23 cellular contexts compared by ENCODE assay signal in genomic region chr11:43532046-43532445, GRCh38.
"Had no signal": no experiment of that assay in that cellular context is flagged by ENCODE, and none has a peak within 500 bp of the region (broad histone marks: within the 10 kb centered on the region; RNA-seq: fewer than 3 reads in every experiment).

No MANE protein-coding gene starts in this region.

- H3K9me3 ChIP-seq: left lung, stomach had no signal

- H3K9me3 Mint-ChIP-seq: activated CD4-positive, alpha-beta T cell treated with anti-CD3 and anti-CD28 coated beads, Interleukin-2, amount 10 ng/mL, durations not matched to agents 7 days and 5 days; activated naive CD4-positive, alpha-beta T cell treated with anti-CD3 and anti-CD28 coated beads, Interleukin-2, amount 50 U/mL, for 72 hours; dendritic cell treated with granulocyte-macrophage colony-stimulating factor and Interleukin-4, amounts not matched to agents 40 ng/mL and 50 ng/mL, for 4 days; stimulated activated memory B cell treated with anti-CD40 and anti-IgM and Interleukin-4, amounts not matched to agents 10 μg/mL and 1 μg/mL and 100 μg/mL, for 72 hours had no signal

- FAIRE-seq: endometrium, small intestine, TTC549, urothelium cell line had no signal

- H3K27me3 ChIP-seq: neural progenitor cell, tibial nerve had no signal

- H3K27ac Mint-ChIP-seq: activated CD4-positive, alpha-beta T cell treated with anti-CD3 and anti-CD28 coated beads, Interleukin-2, amount 10 ng/mL, durations not matched to agents 7 days and 5 days; activated naive CD4-positive, alpha-beta T cell treated with anti-CD3 and anti-CD28 coated beads, Interleukin-2, amount 50 U/mL, for 72 hours; brain; dendritic cell treated with granulocyte-macrophage colony-stimulating factor and Interleukin-4, amounts not matched to agents 40 ng/mL and 50 ng/mL, for 4 days; mesothelial cell of epicardium; naive thymus-derived CD8-positive, alpha-beta T cell; stimulated activated memory B cell treated with anti-CD40 and anti-IgM and Interleukin-4, amounts not matched to agents 10 μg/mL and 1 μg/mL and 100 μg/mL, for 72 hours had no signal

- DNase-seq: activated CD4-positive, alpha-beta T cell treated with anti-CD3 and anti-CD28 coated beads, Interleukin-2, amount 10 ng/mL, durations not matched to agents 7 days and 5 days; activated CD4-positive, CD25-positive, alpha-beta regulatory T cell treated with anti-CD3 and anti-CD28 coated beads, Interleukin-2, amount 50 U/mL, for 72 hours; activated T-cell treated with anti-CD3 and anti-CD28 coated beads, Interleukin-2, amount 50 U/mL, for 1 hour; aorta; effector CD4-positive, alpha-beta T cell; foreskin fibroblast; left lung; naive thymus-derived CD8-positive, alpha-beta T cell; small intestine; stomach; WERI-Rb-1 had no signal

- ATAC-seq: activated naive CD4-positive, alpha-beta T cell treated with anti-CD3 and anti-CD28 coated beads, Interleukin-2, amount 50 U/mL, for 72 hours; left lung; naive thymus-derived CD8-positive, alpha-beta T cell; sciatic nerve; stimulated activated memory B cell treated with anti-CD40 and anti-IgM and Interleukin-4, amounts not matched to agents 10 μg/mL and 1 μg/mL and 100 μg/mL, for 72 hours had no signal

- H3K27me3 Mint-ChIP-seq: brain had no signal

- H3K36me3 Mint-ChIP-seq: activated naive CD4-positive, alpha-beta T cell treated with anti-CD3 and anti-CD28 coated beads, Interleukin-2, amount 50 U/mL, for 72 hours; brain; mesothelial cell of epicardium; naive thymus-derived CD8-positive, alpha-beta T cell; neural progenitor cell; stimulated activated memory B cell treated with anti-CD40 and anti-IgM and Interleukin-4, amounts not matched to agents 10 μg/mL and 1 μg/mL and 100 μg/mL, for 72 hours had no signal

- H3K4me3 Mint-ChIP-seq: activated CD4-positive, alpha-beta T cell treated with anti-CD3 and anti-CD28 coated beads, Interleukin-2, amount 10 ng/mL, durations not matched to agents 7 days and 5 days; brain; dendritic cell treated with granulocyte-macrophage colony-stimulating factor and Interleukin-4, amounts not matched to agents 40 ng/mL and 50 ng/mL, for 4 days; mesothelial cell of epicardium; naive thymus-derived CD8-positive, alpha-beta T cell; neural progenitor cell; stimulated activated memory B cell treated with anti-CD40 and anti-IgM and Interleukin-4, amounts not matched to agents 10 μg/mL and 1 μg/mL and 100 μg/mL, for 72 hours had no signal

- H3K4me1 Mint-ChIP-seq: activated CD4-positive, alpha-beta T cell treated with anti-CD3 and anti-CD28 coated beads, Interleukin-2, amount 10 ng/mL, durations not matched to agents 7 days and 5 days; brain; mesothelial cell of epicardium; naive thymus-derived CD8-positive, alpha-beta T cell; neural progenitor cell; stimulated activated memory B cell treated with anti-CD40 and anti-IgM and Interleukin-4, amounts not matched to agents 10 μg/mL and 1 μg/mL and 100 μg/mL, for 72 hours had no signal

- H3K27ac ChIP-seq: left lung, neural progenitor cell, stomach, suprapubic skin, tibial nerve, WERI-Rb-1 had no signal
